In genomic region chr16:73021866-73022495, GRCh38 we compare ENCODE assay signal across 10 cellular contexts.
"Had no signal": no experiment of that assay in that cellular context is flagged by ENCODE, and none has a peak within 500 bp of the region (broad histone marks: within the 10 kb centered on the region; RNA-seq: fewer than 3 reads in every experiment).

No MANE protein-coding gene starts in this region.

- H3K9me3 Mint-ChIP-seq: activated naive CD4-positive, alpha-beta T cell treated with anti-CD3 and anti-CD28 coated beads, Interleukin-2, amount 50 U/mL, for 24 hours; activated T-helper 2 cell treated with anti-CD3 and anti-CD28 coated beads, Interferon-gamma antibody, Interleukin-2, Interleukin-4, amounts not matched to agents 10 μg/mL and 5 μg/mL and 100 μg/mL, durations not matched to agents 14 hours and 24 hours and 36 hours; natural killer cell treated with Interleukin-12 subunit alpha and Interleukin-12 subunit beta and Interleukin-15 and Interleukin-18, amount 100 ng/mL, for 72 hours had no signal

- DNase-seq: activated CD4-positive, CD25-positive, alpha-beta regulatory T cell; amygdala; brain microvascular endothelial cell; mammary epithelial cell; T-helper 17 cell had no signal

- H3K4me3 ChIP-seq: esophagus muscularis mucosa, smooth muscle cell had no signal

- H3K27ac Mint-ChIP-seq: activated naive CD4-positive, alpha-beta T cell treated with anti-CD3 and anti-CD28 coated beads, Interleukin-2, amount 50 U/mL, for 24 hours; activated T-helper 2 cell treated with anti-CD3 and anti-CD28 coated beads, Interferon-gamma antibody, Interleukin-2, Interleukin-4, amounts not matched to agents 10 μg/mL and 5 μg/mL and 100 μg/mL, durations not matched to agents 14 hours and 24 hours and 36 hours; natural killer cell treated with Interleukin-12 subunit alpha and Interleukin-12 subunit beta and Interleukin-15 and Interleukin-18, amount 100 ng/mL, for 72 hours; T-helper 17 cell had no signal

- H3K27me3 ChIP-seq: brain microvascular endothelial cell, esophagus muscularis mucosa had no signal

- H3K36me3 Mint-ChIP-seq: activated naive CD4-positive, alpha-beta T cell treated with anti-CD3 and anti-CD28 coated beads, Interleukin-2, amount 50 U/mL, for 24 hours; natural killer cell treated with Interleukin-12 subunit alpha and Interleukin-12 subunit beta and Interleukin-15 and Interleukin-18, amount 100 ng/mL, for 72 hours had no signal

- H3K4me1 Mint-ChIP-seq: activated naive CD4-positive, alpha-beta T cell treated with anti-CD3 and anti-CD28 coated beads, Interleukin-2, amount 50 U/mL, for 24 hours; T-helper 17 cell had no signal

- H3K27me3 Mint-ChIP-seq: activated naive CD4-positive, alpha-beta T cell treated with anti-CD3 and anti-CD28 coated beads, Interleukin-2, amount 50 U/mL, for 24 hours; natural killer cell treated with Interleukin-12 subunit alpha and Interleukin-12 subunit beta and Interleukin-15 and Interleukin-18, amount 100 ng/mL, for 72 hours had no signal

- H3K9me3 ChIP-seq: esophagus muscularis mucosa had no signal

- H3K4me3 Mint-ChIP-seq: activated naive CD4-positive, alpha-beta T cell treated with anti-CD3 and anti-CD28 coated beads, Interleukin-2, amount 50 U/mL, for 24 hours; natural killer cell treated with Interleukin-12 subunit alpha and Interleukin-12 subunit beta and Interleukin-15 and Interleukin-18, amount 100 ng/mL, for 72 hours; T-helper 17 cell had no signal
